In the genomic region with DNA sequence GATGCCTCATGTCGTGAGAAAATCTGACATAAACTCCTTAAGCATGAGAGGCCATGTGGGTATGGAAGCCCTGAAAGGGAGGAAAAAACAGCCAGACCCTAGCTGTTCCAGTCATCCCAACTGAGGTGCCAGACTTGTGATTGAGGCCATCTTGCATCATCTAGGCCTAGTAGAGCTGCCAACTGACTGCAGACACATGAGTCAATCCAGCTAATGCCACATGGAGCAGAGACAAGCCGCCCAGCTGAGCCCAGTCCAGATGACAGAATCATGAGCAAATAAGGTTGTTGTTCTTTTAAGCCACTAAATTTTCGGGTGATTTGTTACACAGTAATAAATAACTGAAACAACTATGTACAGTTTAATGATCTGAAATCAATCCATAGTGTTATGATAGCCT, we compare ENCODE assay signal across 2 cellular contexts.
TF ChIP-seq lines count a peak whose summit lies in the region.

No MANE protein-coding gene starts in this region.

TF ChIP-seq in GM23338, 12 proteins besides CTCF, POLR2A, EP300 and RAD21 (continued from another document):
- TF ChIP-seq, protein P1, sequence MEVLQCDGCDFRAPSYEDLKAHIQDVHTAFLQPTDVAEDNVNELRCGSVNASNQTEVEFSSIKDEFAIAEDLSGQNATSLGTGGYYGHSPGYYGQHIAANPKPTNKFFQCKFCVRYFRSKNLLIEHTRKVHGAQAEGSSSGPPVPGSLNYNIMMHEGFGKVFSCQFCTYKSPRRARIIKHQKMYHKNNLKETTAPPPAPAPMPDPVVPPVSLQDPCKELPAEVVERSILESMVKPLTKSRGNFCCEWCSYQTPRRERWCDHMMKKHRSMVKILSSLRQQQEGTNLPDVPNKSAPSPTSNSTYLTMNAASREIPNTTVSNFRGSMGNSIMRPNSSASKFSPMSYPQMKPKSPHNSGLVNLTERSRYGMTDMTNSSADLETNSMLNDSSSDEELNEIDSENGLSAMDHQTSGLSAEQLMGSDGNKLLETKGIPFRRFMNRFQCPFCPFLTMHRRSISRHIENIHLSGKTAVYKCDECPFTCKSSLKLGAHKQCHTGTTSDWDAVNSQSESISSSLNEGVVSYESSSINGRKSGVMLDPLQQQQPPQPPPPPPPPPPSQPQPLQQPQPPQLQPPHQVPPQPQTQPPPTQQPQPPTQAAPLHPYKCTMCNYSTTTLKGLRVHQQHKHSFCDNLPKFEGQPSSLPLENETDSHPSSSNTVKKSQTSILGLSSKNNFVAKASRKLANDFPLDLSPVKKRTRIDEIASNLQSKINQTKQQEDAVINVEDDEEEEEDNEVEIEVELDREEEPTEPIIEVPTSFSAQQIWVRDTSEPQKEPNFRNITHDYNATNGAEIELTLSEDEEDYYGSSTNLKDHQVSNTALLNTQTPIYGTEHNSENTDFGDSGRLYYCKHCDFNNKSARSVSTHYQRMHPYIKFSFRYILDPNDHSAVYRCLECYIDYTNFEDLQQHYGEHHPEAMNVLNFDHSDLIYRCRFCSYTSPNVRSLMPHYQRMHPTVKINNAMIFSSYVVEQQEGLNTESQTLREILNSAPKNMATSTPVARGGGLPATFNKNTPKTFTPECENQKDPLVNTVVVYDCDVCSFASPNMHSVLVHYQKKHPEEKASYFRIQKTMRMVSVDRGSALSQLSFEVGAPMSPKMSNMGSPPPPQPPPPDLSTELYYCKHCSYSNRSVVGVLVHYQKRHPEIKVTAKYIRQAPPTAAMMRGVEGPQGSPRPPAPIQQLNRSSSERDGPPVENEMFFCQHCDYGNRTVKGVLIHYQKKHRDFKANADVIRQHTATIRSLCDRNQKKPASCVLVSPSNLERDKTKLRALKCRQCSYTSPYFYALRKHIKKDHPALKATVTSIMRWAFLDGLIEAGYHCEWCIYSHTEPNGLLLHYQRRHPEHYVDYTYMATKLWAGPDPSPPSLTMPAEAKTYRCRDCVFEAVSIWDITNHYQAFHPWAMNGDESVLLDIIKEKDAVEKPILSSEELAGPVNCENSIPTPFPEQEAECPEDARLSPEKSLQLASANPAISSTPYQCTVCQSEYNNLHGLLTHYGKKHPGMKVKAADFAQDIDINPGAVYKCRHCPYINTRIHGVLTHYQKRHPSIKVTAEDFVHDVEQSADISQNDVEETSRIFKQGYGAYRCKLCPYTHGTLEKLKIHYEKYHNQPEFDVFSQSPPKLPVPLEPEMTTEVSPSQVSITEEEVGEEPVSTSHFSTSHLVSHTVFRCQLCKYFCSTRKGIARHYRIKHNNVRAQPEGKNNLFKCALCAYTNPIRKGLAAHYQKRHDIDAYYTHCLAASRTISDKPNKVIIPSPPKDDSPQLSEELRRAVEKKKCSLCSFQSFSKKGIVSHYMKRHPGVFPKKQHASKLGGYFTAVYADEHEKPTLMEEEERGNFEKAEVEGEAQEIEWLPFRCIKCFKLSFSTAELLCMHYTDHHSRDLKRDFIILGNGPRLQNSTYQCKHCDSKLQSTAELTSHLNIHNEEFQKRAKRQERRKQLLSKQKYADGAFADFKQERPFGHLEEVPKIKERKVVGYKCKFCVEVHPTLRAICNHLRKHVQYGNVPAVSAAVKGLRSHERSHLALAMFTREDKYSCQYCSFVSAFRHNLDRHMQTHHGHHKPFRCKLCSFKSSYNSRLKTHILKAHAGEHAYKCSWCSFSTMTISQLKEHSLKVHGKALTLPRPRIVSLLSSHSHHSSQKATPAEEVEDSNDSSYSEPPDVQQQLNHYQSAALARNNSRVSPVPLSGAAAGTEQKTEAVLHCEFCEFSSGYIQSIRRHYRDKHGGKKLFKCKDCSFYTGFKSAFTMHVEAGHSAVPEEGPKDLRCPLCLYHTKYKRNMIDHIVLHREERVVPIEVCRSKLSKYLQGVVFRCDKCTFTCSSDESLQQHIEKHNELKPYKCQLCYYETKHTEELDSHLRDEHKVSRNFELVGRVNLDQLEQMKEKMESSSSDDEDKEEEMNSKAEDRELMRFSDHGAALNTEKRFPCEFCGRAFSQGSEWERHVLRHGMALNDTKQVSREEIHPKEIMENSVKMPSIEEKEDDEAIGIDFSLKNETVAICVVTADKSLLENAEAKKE (CRISPR knock-in tag; IDR thresholded peaks at IDR 0.05): no peak
- TF ChIP-seq ZNF331 (CRISPR knock-in tag; IDR thresholded peaks at IDR 0.05; ENCODE audit: low read depth): peak; percentile 72
TF ChIP-seq in GM23338: peak in this region for 1.

TF ChIP-seq in SK-N-SH, 30 proteins besides CTCF, POLR2A, EP300 and RAD21 (continued from another document):
- TF ChIP-seq, protein P2, sequence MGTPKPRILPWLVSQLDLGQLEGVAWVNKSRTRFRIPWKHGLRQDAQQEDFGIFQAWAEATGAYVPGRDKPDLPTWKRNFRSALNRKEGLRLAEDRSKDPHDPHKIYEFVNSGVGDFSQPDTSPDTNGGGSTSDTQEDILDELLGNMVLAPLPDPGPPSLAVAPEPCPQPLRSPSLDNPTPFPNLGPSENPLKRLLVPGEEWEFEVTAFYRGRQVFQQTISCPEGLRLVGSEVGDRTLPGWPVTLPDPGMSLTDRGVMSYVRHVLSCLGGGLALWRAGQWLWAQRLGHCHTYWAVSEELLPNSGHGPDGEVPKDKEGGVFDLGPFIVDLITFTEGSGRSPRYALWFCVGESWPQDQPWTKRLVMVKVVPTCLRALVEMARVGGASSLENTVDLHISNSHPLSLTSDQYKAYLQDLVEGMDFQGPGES (IDR thresholded peaks at IDR 0.05; ENCODE audit: low read depth, low read length): no peak
- TF ChIP-seq, protein P3, sequence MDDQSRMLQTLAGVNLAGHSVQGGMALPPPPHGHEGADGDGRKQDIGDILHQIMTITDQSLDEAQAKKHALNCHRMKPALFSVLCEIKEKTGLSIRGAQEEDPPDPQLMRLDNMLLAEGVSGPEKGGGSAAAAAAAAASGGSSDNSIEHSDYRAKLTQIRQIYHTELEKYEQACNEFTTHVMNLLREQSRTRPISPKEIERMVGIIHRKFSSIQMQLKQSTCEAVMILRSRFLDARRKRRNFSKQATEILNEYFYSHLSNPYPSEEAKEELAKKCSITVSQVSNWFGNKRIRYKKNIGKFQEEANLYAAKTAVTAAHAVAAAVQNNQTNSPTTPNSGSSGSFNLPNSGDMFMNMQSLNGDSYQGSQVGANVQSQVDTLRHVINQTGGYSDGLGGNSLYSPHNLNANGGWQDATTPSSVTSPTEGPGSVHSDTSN (IDR thresholded peaks at IDR 0.05): no peak
- TF ChIP-seq RXRA (IDR thresholded peaks at IDR 0.05; ENCODE audit: borderline replicate concordance, low read depth) (no peak), RFX5 (IDR thresholded peaks at IDR 0.05; ENCODE audit: low read length) (no peak), FOXJ3 (CRISPR knock-in tag; IDR thresholded peaks at IDR 0.05) (no peak), JUND (IDR thresholded peaks at IDR 0.05) (no peak), FOXM1 (IDR thresholded peaks at IDR 0.05; ENCODE audit: low read depth) (no peak), EZH2phosphoT487 (IDR thresholded peaks at IDR 0.05; ENCODE audit: borderline replicate concordance, low read depth) (no peak), CHD2 (IDR thresholded peaks at IDR 0.05; ENCODE audit: low read length, partially characterized antibody) (no peak), SIN3A (IDR thresholded peaks at IDR 0.05; ENCODE audit: borderline replicate concordance, low read depth, low read length) (no peak), SMC3 (IDR thresholded peaks at IDR 0.05; ENCODE audit: low read depth, low read length) (no peak)
- TF ChIP-seq, protein P4, sequence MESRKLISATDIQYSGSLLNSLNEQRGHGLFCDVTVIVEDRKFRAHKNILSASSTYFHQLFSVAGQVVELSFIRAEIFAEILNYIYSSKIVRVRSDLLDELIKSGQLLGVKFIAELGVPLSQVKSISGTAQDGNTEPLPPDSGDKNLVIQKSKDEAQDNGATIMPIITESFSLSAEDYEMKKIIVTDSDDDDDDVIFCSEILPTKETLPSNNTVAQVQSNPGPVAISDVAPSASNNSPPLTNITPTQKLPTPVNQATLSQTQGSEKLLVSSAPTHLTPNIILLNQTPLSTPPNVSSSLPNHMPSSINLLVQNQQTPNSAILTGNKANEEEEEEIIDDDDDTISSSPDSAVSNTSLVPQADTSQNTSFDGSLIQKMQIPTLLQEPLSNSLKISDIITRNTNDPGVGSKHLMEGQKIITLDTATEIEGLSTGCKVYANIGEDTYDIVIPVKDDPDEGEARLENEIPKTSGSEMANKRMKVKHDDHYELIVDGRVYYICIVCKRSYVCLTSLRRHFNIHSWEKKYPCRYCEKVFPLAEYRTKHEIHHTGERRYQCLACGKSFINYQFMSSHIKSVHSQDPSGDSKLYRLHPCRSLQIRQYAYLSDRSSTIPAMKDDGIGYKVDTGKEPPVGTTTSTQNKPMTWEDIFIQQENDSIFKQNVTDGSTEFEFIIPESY (IDR thresholded peaks at IDR 0.05; ENCODE audit: borderline replicate concordance, low read depth): no peak
- TF ChIP-seq, protein P5, sequence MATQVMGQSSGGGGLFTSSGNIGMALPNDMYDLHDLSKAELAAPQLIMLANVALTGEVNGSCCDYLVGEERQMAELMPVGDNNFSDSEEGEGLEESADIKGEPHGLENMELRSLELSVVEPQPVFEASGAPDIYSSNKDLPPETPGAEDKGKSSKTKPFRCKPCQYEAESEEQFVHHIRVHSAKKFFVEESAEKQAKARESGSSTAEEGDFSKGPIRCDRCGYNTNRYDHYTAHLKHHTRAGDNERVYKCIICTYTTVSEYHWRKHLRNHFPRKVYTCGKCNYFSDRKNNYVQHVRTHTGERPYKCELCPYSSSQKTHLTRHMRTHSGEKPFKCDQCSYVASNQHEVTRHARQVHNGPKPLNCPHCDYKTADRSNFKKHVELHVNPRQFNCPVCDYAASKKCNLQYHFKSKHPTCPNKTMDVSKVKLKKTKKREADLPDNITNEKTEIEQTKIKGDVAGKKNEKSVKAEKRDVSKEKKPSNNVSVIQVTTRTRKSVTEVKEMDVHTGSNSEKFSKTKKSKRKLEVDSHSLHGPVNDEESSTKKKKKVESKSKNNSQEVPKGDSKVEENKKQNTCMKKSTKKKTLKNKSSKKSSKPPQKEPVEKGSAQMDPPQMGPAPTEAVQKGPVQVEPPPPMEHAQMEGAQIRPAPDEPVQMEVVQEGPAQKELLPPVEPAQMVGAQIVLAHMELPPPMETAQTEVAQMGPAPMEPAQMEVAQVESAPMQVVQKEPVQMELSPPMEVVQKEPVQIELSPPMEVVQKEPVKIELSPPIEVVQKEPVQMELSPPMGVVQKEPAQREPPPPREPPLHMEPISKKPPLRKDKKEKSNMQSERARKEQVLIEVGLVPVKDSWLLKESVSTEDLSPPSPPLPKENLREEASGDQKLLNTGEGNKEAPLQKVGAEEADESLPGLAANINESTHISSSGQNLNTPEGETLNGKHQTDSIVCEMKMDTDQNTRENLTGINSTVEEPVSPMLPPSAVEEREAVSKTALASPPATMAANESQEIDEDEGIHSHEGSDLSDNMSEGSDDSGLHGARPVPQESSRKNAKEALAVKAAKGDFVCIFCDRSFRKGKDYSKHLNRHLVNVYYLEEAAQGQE (IDR thresholded peaks at IDR 0.05; ENCODE audit: low read depth, low read length): no peak
